ENCODE assay signal across 11 cellular contexts in genomic region chr3:112378989-112379692, GRCh38. TPM values are rescaled to one million over a fixed set of nuclear protein-coding genes. Genes with fewer than 3 reads are reported as not detected.
DNase-seq lines count a peak whose midpoint lies in the region; TF ChIP-seq lines count a peak whose summit lies in the region.
"Had no signal": no experiment of that assay in that cellular context is flagged by ENCODE, and none has a peak within 500 bp of the region (broad histone marks: within the 10 kb centered on the region; RNA-seq: fewer than 3 reads in every experiment).

No MANE protein-coding gene starts in this region.

- intact Hi-C loops in spleen (cut with DNase I; ENCODE audit: low total_unique reads): no loop called here

- TF ChIP-seq CTCF in fibroblast of pulmonary artery (IDR thresholded peaks at IDR 0.05; ENCODE audit: low read length, missing control alignments) (no peak), spleen (IDR thresholded peaks at IDR 0.05 in 8 of 11, conservative IDR thresholded peaks at IDR 0.05 in 3 of 11) (no peak), GM20000 (IDR thresholded peaks at IDR 0.05; ENCODE audit: extremely low read depth, missing control alignments) (no peak)

- H3K4me3 ChIP-seq in fibroblast of pulmonary artery (replicated peaks; ENCODE audit: low read depth, low read length): no peak overlapping the region
- peak overlapping the region in 1 of 8 donors; percentile 22 for H3K4me3 ChIP-seq in spleen

- H3K27me3 ChIP-seq in spleen (replicated peaks in 1 of 7): no peaks in the 10 kb centered on the region

- TF ChIP-seq POLR2A in spleen (IDR thresholded peaks at IDR 0.05): no peak

- no peaks in the 10 kb centered on the region for H3K36me3 ChIP-seq in spleen

- no peaks in the 10 kb centered on the region for H3K9me3 ChIP-seq in spleen

- H3K4me1 ChIP-seq in spleen: peaks cover 0 to 37% (median 9%) of the 10 kb centered on the region in 6 donors

- DNase-seq in HPDE6-E6E7 (ENCODE audit: extremely low spot score) (peak; percentile 86), SIG-M5 treated with dmso at 0.1 percent for 504 hours (lab: John Stamatoyannopoulos, UW; ENCODE audit: unreplicated experiment) (peak; percentile 97), fibroblast of pulmonary artery (ENCODE audit: low read depth) (peak; percentile 99), spleen (no peak), GM20000 (ENCODE audit: low spot score) (no peak), NCI-H146 treated with DMSO at 0.1 percent for 48 hours (lab: John Stamatoyannopoulos, UW; ENCODE audit: unreplicated experiment) (no peak), NCI-H2227 (lab: John Stamatoyannopoulos, UW; ENCODE audit: unreplicated experiment) (no peak)
- DNase-seq in stimulated activated CD4-positive, alpha-beta T cell treated with anti-CD3 and anti-CD28 coated beads, Interleukin-2, amount 100 ng/mL, for 48 hours: no peak
- DNase-seq: left ventricle myocardium superior, NCI-H1436, substantia nigra had no signal

- H3K27ac ChIP-seq in spleen: peak overlapping the region in 5 of 8 donors; percentile 38 to 79 (median 69)

- WGBS in spleen, 5 donors: 48 to 73% (median 63%) methylated on average over 9 of the region's 9 CpGs

RNA-seq across cellular contexts. Expression of gene CD200, which starts 46.2 kb away (rescaled TPM):
- 1 to 10 TPM; 4.8 to 9.3 (median 6.9) TPM for total RNA-seq in spleen
- polyA plus RNA-seq in spleen: 10 to 100 TPM in 1 of 3 donors, 1 to 10 TPM in 2; 4.3 to 13.1 (median 4.5) TPM

Comparison
In these comparisons a context has a peak if more than half of its experiments do, and no peak if none do; other contexts are left out.
1. DNase-seq: peak in HPDE6-E6E7 (single experiment), SIG-M5 treated with dmso at 0.1 percent for 504 hours (single experiment) and fibroblast of pulmonary artery (single experiment); none in spleen (single experiment), GM20000 (single experiment), NCI-H146 treated with DMSO at 0.1 percent for 48 hours (single experiment), stimulated activated CD4-positive, alpha-beta T cell treated with anti-CD3 and anti-CD28 coated beads, Interleukin-2, amount 100 ng/mL, for 48 hours (0 of 2) and NCI-H2227 (single experiment).